ENCODE assay signal across 1 cellular context in genomic region chr22:22892096-22893052, GRCh38.
TF ChIP-seq lines count a peak whose summit lies in the region.

No MANE protein-coding gene starts in this region.

TF ChIP-seq in K562, 482 proteins besides CTCF, POLR2A, EP300 and RAD21 (continued from another document):
- TF ChIP-seq EP400 (IDR thresholded peaks at IDR 0.05) (no peak), E2F1 (CRISPR knock-in tag; IDR thresholded peaks at IDR 0.05) (peak; percentile 15; the same call in 1 of the 2 replicates), SNRNP70 (optimal IDR thresholded peaks at IDR 0.05; ENCODE audit: low read depth, low read length) (no peak), ZNF639 (CRISPR knock-in tag; conservative IDR thresholded peaks at IDR 0.05 in 1 of 2, IDR thresholded peaks at IDR 0.05 in 1 of 2) (0 out of 4 replicates have a peak, but pooled peaks of 1 of the 2 experiments have one; percentile 54), ZZZ3 (IDR thresholded peaks at IDR 0.05) (no peak), NEUROD1 (IDR thresholded peaks at IDR 0.05; ENCODE audit: borderline replicate concordance, low read depth, low read length, partially characterized antibody) (no peak), MLX (CRISPR knock-in tag; conservative IDR thresholded peaks at IDR 0.05) (0 out of 4 replicates have a peak, but pooled peaks of 1 of the 2 experiments have one; percentile 30), NFYB (IDR thresholded peaks at IDR 0.05; ENCODE audit: extremely low read depth, insufficient read length) (no peak), MAFK (IDR thresholded peaks at IDR 0.05; ENCODE audit: low read length) (0 out of 2 replicates have a peak, but pooled peaks have one; percentile 15), USF2 (CRISPR knock-in tag; IDR thresholded peaks at IDR 0.05) (no peak), ZBTB43 (CRISPR knock-in tag; IDR thresholded peaks at IDR 0.05) (no peak), ZNF79 (CRISPR knock-in tag; IDR thresholded peaks at IDR 0.05; ENCODE audit: low read depth) (no peak), MCM5 (IDR thresholded peaks at IDR 0.05; ENCODE audit: low read depth) (no peak), ARNT (IDR thresholded peaks at IDR 0.05) (no peak), ZNF561 (CRISPR knock-in tag; conservative IDR thresholded peaks at IDR 0.05) (no peak), ZNF143 (CRISPR knock-in tag; IDR thresholded peaks at IDR 0.05) (0 out of 2 replicates have a peak, but pooled peaks have one; percentile 20), ZBTB7A (IDR thresholded peaks at IDR 0.05; ENCODE audit: borderline replicate concordance, control insufficient read depth, low read depth, low read length) (0 out of 2 replicates have a peak, but pooled peaks have one; percentile 31), U2AF2 (optimal IDR thresholded peaks at IDR 0.05; ENCODE audit: low read depth, low read length) (no peak), STAT6 (CRISPR knock-in tag; IDR thresholded peaks at IDR 0.05) (no peak), FOXP1 (CRISPR knock-in tag; IDR thresholded peaks at IDR 0.05) (no peak), FUS (optimal IDR thresholded peaks at IDR 0.05; ENCODE audit: low read depth, low read length) (no peak), ZC3H11A (IDR thresholded peaks at IDR 0.05; ENCODE audit: low read depth, low read length) (peak; percentile 74; the same call in 1 of the 2 replicates), CBFB (CRISPR knock-in tag; IDR thresholded peaks at IDR 0.05) (no peak), HCFC1 (IDR thresholded peaks at IDR 0.05; ENCODE audit: low read depth, low read length) (no peak), SRF (CRISPR knock-in tag; IDR thresholded peaks at IDR 0.05) (no peak), PHF21A (IDR thresholded peaks at IDR 0.05; ENCODE audit: borderline replicate concordance, low read depth) (0 out of 2 replicates have a peak, but pooled peaks have one; percentile 11), PRMT5 (CRISPR knock-in tag; IDR thresholded peaks at IDR 0.05) (peak; percentile 66), ZNF263 (CRISPR knock-in tag; IDR thresholded peaks at IDR 0.05; ENCODE audit: borderline replicate concordance) (no peak), E2F4 (CRISPR knock-in tag; IDR thresholded peaks at IDR 0.05; ENCODE audit: low read depth) (no peak), THRAP3 (IDR thresholded peaks at IDR 0.05; ENCODE audit: borderline replicate concordance) (no peak), ZFP36 (IDR thresholded peaks at IDR 0.05; ENCODE audit: low read depth, low read length, partially characterized antibody) (no peak), ZNF384 (IDR thresholded peaks at IDR 0.05; ENCODE audit: low read depth, low read length) (no peak)
